ENCODE assay signal across 15 cellular contexts in the genomic region with DNA sequence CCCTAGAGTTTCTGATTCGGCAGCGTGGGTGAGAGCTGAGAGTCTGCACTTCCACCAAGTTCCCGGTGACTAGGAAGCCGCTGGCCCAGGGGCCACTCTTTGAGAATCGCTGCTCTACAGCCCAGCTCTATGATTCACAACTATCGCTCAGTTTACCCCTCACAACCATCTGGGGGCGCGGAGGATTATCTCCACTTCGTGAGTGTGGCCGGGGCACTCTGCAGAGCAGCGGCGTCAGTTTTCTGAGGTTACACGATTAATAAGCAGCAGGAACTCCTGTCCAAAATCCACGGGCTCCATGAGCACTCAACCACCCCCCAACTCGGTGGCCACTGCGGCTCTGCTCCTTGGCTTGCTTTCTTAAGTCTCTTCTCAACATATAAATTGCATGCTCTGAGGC.
"Had no signal": no experiment of that assay in that cellular context is flagged by ENCODE, and none has a peak within 500 bp of the region (broad histone marks: within the 10 kb centered on the region; RNA-seq: fewer than 3 reads in every experiment).

No MANE protein-coding gene starts in this region.

- H3K27ac ChIP-seq: ovary, skin epidermis, thyroid gland had no signal

- H3K4me3 Mint-ChIP-seq: activated CD4-positive, alpha-beta memory T cell treated with anti-CD3 and anti-CD28 coated beads, Interleukin-2, amount 10 ng/mL, durations not matched to agents 7 days and 5 days; activated CD4-positive, alpha-beta T cell treated with anti-CD3 and anti-CD28 coated beads for 36 hours; naive thymus-derived CD8-positive, alpha-beta T cell had no signal

- H3K4me3 ChIP-seq: breast epithelium, mucosa of descending colon, ovary, skin epidermis, thyroid gland had no signal

- H3K9me3 ChIP-seq: breast epithelium, mucosa of descending colon, ovary, thyroid gland had no signal

- H3K27me3 Mint-ChIP-seq: activated CD4-positive, alpha-beta memory T cell treated with anti-CD3 and anti-CD28 coated beads, Interleukin-2, amount 10 ng/mL, durations not matched to agents 7 days and 5 days; activated CD4-positive, alpha-beta T cell treated with anti-CD3 and anti-CD28 coated beads for 36 hours; naive thymus-derived CD8-positive, alpha-beta T cell had no signal

- H3K4me1 ChIP-seq: breast epithelium, thyroid gland had no signal

- ATAC-seq: activated CD4-positive, alpha-beta T cell treated with anti-CD3 and anti-CD28 coated beads for 36 hours; left colon; naive thymus-derived CD8-positive, alpha-beta T cell had no signal

- H3K27me3 ChIP-seq: breast epithelium, ovary, thyroid gland had no signal

- H3K27ac Mint-ChIP-seq: activated CD4-positive, alpha-beta T cell treated with anti-CD3 and anti-CD28 coated beads for 36 hours had no signal

- DNase-seq: activated CD4-positive, alpha-beta memory T cell treated with anti-CD3 and anti-CD28 coated beads, Interleukin-2, amount 10 ng/mL, durations not matched to agents 7 days and 5 days; activated CD4-positive, alpha-beta T cell treated with anti-CD3 and anti-CD28 coated beads for 36 hours; activated CD8-positive, alpha-beta memory T cell treated with anti-CD3 and anti-CD28 coated beads, Interleukin-2, amount 50 U/mL, for 48 hours; activated naive CD4-positive, alpha-beta T cell; aorta; foreskin melanocyte; head of caudate nucleus; left colon; mucosa of descending colon; naive thymus-derived CD8-positive, alpha-beta T cell; ovary; T-helper 9 cell had no signal

- H3K9me3 Mint-ChIP-seq: activated CD4-positive, alpha-beta memory T cell treated with anti-CD3 and anti-CD28 coated beads, Interleukin-2, amount 10 ng/mL, durations not matched to agents 7 days and 5 days; naive thymus-derived CD8-positive, alpha-beta T cell had no signal

- H3K36me3 ChIP-seq: breast epithelium, ovary, thyroid gland had no signal
